24 cellular contexts compared by ENCODE assay signal in the genomic region with DNA sequence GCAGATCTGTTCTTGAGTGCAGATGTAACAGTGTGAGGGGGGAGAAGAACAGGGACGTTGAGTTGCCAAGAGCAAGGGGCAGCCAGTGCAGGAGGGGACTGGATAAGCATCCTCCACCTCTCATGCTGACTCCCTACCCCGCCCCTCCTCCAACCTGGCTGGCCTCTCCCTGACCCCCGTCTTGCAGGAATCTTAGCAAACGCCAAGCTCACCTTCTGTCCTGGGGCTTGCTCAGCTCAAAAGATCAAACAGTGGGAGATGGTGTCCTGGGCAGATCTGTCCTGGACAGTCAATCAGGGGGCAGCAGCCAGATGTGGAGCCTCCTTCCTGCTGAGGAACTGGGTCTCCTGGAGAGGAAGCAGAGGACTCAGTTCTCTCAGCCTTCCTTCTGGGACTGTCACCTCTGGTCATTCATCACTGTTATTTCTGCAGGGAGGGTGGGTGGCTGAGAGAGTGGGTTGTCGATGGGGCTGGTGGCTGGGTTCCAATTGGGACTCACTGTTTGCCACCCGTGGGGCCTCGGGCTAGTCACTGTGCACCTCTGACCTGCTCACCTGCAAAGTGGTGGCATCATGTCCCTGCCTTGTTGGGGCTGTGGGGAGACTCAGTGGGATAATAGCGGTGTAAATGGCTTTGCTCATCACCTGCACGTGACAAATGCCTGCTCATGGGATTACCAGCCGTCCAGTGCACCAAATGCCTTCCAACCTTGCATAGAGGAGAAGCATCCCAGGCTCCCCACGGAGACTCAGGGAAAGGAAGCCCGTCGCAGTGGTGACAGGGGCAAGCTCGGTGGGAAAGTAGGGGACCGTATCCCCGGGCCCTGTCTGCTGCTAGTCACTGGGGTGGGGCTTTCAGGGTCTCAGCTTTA.
"Had no signal": no experiment of that assay in that cellular context is flagged by ENCODE, and none has a peak within 500 bp of the region (broad histone marks: within the 10 kb centered on the region; RNA-seq: fewer than 3 reads in every experiment).

No MANE protein-coding gene starts in this region.

- H3K4me1 ChIP-seq: ascending aorta, left lung, pancreas, sigmoid colon, testis, upper lobe of right lung had no signal

- H3K4me3 ChIP-seq: ascending aorta, left lung, mucosa of descending colon, pancreas, sigmoid colon, testis, upper lobe of right lung had no signal

- H3K36me3 ChIP-seq: ascending aorta, left lung, pancreas, sigmoid colon, upper lobe of right lung had no signal

- H3K9me3 ChIP-seq: ascending aorta, left lung, mucosa of descending colon, pancreas, sigmoid colon, testis, upper lobe of right lung had no signal

- DNase-seq: activated CD4-positive, alpha-beta T cell treated with anti-CD3 and anti-CD28 coated beads, Interleukin-2, amount 10 ng/mL, durations not matched to agents 24 days and 14 days; activated CD8-positive, alpha-beta T cell treated with anti-CD3 and anti-CD28 coated beads for 36 hours; activated effector memory CD4-positive, alpha-beta T cell treated with anti-CD3 and anti-CD28 coated beads, Interleukin-2, amount 50 U/mL, for 16 hours; activated naive CD4-positive, alpha-beta T cell treated with anti-CD3 and anti-CD28 coated beads, Interleukin-2, amount 50 U/mL, for 16 hours; activated T-cell treated with anti-CD3 and anti-CD28 coated beads, Interleukin-2, amount 50 U/mL, for 72 hours; cerebellar nuclear complex; dermis blood vessel endothelial cell; foreskin fibroblast; hippocampal formation; left lung; mammary epithelial cell; mucosa of descending colon; naive B cell; pancreas; sigmoid colon; stimulated activated CD4-positive, alpha-beta T cell treated with anti-CD3 and anti-CD28 coated beads, Interleukin-4, amount 100 ng/mL, for 24 hours; T-helper 1 cell; T-helper 9 cell; upper lobe of right lung had no signal

- H3K27me3 ChIP-seq: ascending aorta, pancreas, testis had no signal

- ATAC-seq: activated CD8-positive, alpha-beta T cell treated with anti-CD3 and anti-CD28 coated beads for 36 hours; activated T-cell treated with anti-CD3 and anti-CD28 coated beads, Interleukin-2, amount 50 U/mL, for 72 hours; left lung; mucosa of descending colon; pancreas; stimulated activated memory B cell treated with anti-CD40 and anti-IgM and Interleukin-4, amounts not matched to agents 10 μg/mL and 1 μg/mL and 100 μg/mL, for 72 hours; upper lobe of right lung had no signal

- FAIRE-seq: keratinocyte, pancreas had no signal

- H3K27ac ChIP-seq: ascending aorta, epithelial cell of prostate, left lung, pancreas, sigmoid colon, testis, upper lobe of right lung had no signal
